In the genomic region with DNA sequence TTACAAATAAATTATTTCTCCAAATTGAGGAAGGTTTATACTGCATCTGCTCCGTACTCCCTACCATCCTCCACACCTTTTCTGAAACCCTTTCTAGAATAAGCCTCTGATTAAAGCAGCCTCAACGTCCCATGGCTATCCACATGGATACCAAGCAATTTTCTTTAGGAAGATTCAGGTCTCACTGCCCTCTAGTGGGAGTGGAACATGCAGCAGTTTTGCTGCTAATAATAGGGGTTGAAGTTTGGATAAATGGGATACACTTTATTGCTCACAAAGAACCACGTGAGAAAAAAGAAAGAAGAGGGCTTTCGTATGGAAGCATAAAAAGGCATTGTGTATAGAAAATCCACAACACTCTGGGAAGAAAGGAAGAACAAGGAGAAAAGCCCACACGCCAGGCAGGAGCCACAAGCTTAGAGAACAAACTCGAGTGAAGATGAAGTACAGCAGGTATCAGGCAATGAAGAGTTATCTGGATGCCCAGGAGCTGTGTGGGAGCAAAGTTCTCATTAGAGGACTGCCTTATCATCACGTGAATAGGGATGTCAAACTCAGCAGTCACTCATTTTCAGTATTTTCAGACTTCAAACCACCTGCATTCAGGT, we compare ENCODE assay signal across 9 cellular contexts. TPM values are rescaled to one million over a fixed set of nuclear protein-coding genes. Genes with fewer than 3 reads are reported as not detected.
DNase-seq lines count a peak whose midpoint lies in the region; ATAC-seq and TF ChIP-seq lines count a peak whose summit lies in the region.
"Had no signal": no experiment of that assay in that cellular context is flagged by ENCODE, and none has a peak within 500 bp of the region (broad histone marks: within the 10 kb centered on the region; RNA-seq: fewer than 3 reads in every experiment).

No MANE protein-coding gene starts in this region.

- no peak overlapping the region for H3K27ac Mint-ChIP-seq in activated CD4-positive, alpha-beta T cell treated with anti-CD3 and anti-CD28 coated beads for 36 hours
- no peak overlapping the region for H3K27ac Mint-ChIP-seq in activated CD4-positive, alpha-beta T cell treated with anti-CD3 and anti-CD28 coated beads, Interleukin-2, amount 10 ng/mL, durations not matched to agents 24 days and 14 days
- H3K27ac Mint-ChIP-seq in brain, result no peak overlapping the region
- no peak overlapping the region for H3K27ac Mint-ChIP-seq in stimulated activated naive B cell treated with anti-CD40 and anti-IgM and Interleukin-4, amounts not matched to agents 10 μg/mL and 1 μg/mL and 100 μg/mL, for 72 hours
- H3K27ac Mint-ChIP-seq: activated naive CD8-positive, alpha-beta T cell treated with anti-CD3 and anti-CD28 coated beads, Interleukin-2, amount 10 ng/mL, durations not matched to agents 7 days and 5 days had no signal

- no peak overlapping the region for H3K4me3 Mint-ChIP-seq in activated CD4-positive, alpha-beta T cell treated with anti-CD3 and anti-CD28 coated beads for 36 hours
- no peak overlapping the region for H3K4me3 Mint-ChIP-seq in activated CD4-positive, alpha-beta T cell treated with anti-CD3 and anti-CD28 coated beads, Interleukin-2, amount 10 ng/mL, durations not matched to agents 24 days and 14 days
- no peak overlapping the region for H3K4me3 Mint-ChIP-seq in brain
- no peak overlapping the region for H3K4me3 Mint-ChIP-seq in stimulated activated naive B cell treated with anti-CD40 and anti-IgM and Interleukin-4, amounts not matched to agents 10 μg/mL and 1 μg/mL and 100 μg/mL, for 72 hours
- H3K4me3 Mint-ChIP-seq: activated naive CD8-positive, alpha-beta T cell treated with anti-CD3 and anti-CD28 coated beads, Interleukin-2, amount 10 ng/mL, durations not matched to agents 7 days and 5 days had no signal

- H3K4me1 Mint-ChIP-seq in activated CD4-positive, alpha-beta T cell treated with anti-CD3 and anti-CD28 coated beads for 36 hours, result no peaks in the 10 kb centered on the region
- H3K4me1 Mint-ChIP-seq in activated CD4-positive, alpha-beta T cell treated with anti-CD3 and anti-CD28 coated beads, Interleukin-2, amount 10 ng/mL, durations not matched to agents 24 days and 14 days, result no peaks in the 10 kb centered on the region
- no peaks in the 10 kb centered on the region for H3K4me1 Mint-ChIP-seq in brain
- no peaks in the 10 kb centered on the region for H3K4me1 Mint-ChIP-seq in stimulated activated naive B cell treated with anti-CD40 and anti-IgM and Interleukin-4, amounts not matched to agents 10 μg/mL and 1 μg/mL and 100 μg/mL, for 72 hours
- H3K4me1 Mint-ChIP-seq: activated naive CD8-positive, alpha-beta T cell treated with anti-CD3 and anti-CD28 coated beads, Interleukin-2, amount 10 ng/mL, durations not matched to agents 7 days and 5 days had no signal

- H3K36me3 Mint-ChIP-seq in activated CD4-positive, alpha-beta T cell treated with anti-CD3 and anti-CD28 coated beads for 36 hours (ENCODE audit: low read depth), result no peaks in the 10 kb centered on the region
- H3K36me3 Mint-ChIP-seq in activated CD4-positive, alpha-beta T cell treated with anti-CD3 and anti-CD28 coated beads, Interleukin-2, amount 10 ng/mL, durations not matched to agents 24 days and 14 days (ENCODE audit: low read depth), result no peaks in the 10 kb centered on the region
- no peaks in the 10 kb centered on the region for H3K36me3 Mint-ChIP-seq in brain
- H3K36me3 Mint-ChIP-seq in stimulated activated naive B cell treated with anti-CD40 and anti-IgM and Interleukin-4, amounts not matched to agents 10 μg/mL and 1 μg/mL and 100 μg/mL, for 72 hours, result no peaks in the 10 kb centered on the region
- H3K36me3 Mint-ChIP-seq: activated naive CD8-positive, alpha-beta T cell treated with anti-CD3 and anti-CD28 coated beads, Interleukin-2, amount 10 ng/mL, durations not matched to agents 7 days and 5 days had no signal

- CTCF ChIA-PET in activated CD4-positive, alpha-beta T cell treated with anti-CD3 and anti-CD28 coated beads for 36 hours (lab: Charles Lee), result no interaction called here

- peaks cover 2% of the 10 kb centered on the region for H3K27me3 Mint-ChIP-seq in activated CD4-positive, alpha-beta T cell treated with anti-CD3 and anti-CD28 coated beads for 36 hours
- no peaks in the 10 kb centered on the region for H3K27me3 Mint-ChIP-seq in activated CD4-positive, alpha-beta T cell treated with anti-CD3 and anti-CD28 coated beads, Interleukin-2, amount 10 ng/mL, durations not matched to agents 24 days and 14 days
- no peaks in the 10 kb centered on the region for H3K27me3 Mint-ChIP-seq in brain
- peaks cover 0 to 4% of the 10 kb centered on the region in 2 donors for H3K27me3 Mint-ChIP-seq in stimulated activated naive B cell treated with anti-CD40 and anti-IgM and Interleukin-4, amounts not matched to agents 10 μg/mL and 1 μg/mL and 100 μg/mL, for 72 hours

- intact Hi-C loops in activated CD4-positive, alpha-beta T cell treated with anti-CD3 and anti-CD28 coated beads for 36 hours (cut with DNase I, micrococcal nuclease), result no loop called here
- intact Hi-C loops in activated CD4-positive, alpha-beta T cell treated with anti-CD3 and anti-CD28 coated beads, Interleukin-2, amount 10 ng/mL, durations not matched to agents 24 days and 14 days (cut with micrococcal nuclease), result no loop called here

- no peaks in the 10 kb centered on the region for H3K9me3 Mint-ChIP-seq in activated CD4-positive, alpha-beta T cell treated with anti-CD3 and anti-CD28 coated beads for 36 hours (ENCODE audit: low read depth)
- H3K9me3 Mint-ChIP-seq in activated CD4-positive, alpha-beta T cell treated with anti-CD3 and anti-CD28 coated beads, Interleukin-2, amount 10 ng/mL, durations not matched to agents 24 days and 14 days, result no peaks in the 10 kb centered on the region
- H3K9me3 Mint-ChIP-seq in brain, result peaks cover 0 to 6% (median 0%) of the 10 kb centered on the region in 5 experiments
- H3K9me3 Mint-ChIP-seq in stimulated activated naive B cell treated with anti-CD40 and anti-IgM and Interleukin-4, amounts not matched to agents 10 μg/mL and 1 μg/mL and 100 μg/mL, for 72 hours, result peaks cover 1 to 7% of the 10 kb centered on the region in 2 donors
- H3K9me3 Mint-ChIP-seq: activated naive CD8-positive, alpha-beta T cell treated with anti-CD3 and anti-CD28 coated beads, Interleukin-2, amount 10 ng/mL, durations not matched to agents 7 days and 5 days had no signal

- DNase-seq in activated CD4-positive, alpha-beta T cell treated with anti-CD3 and anti-CD28 coated beads for 36 hours, result peak; percentile 5
- no peak for DNase-seq in activated CD4-positive, alpha-beta T cell treated with anti-CD3 and anti-CD28 coated beads, Interleukin-2, amount 10 ng/mL, durations not matched to agents 24 days and 14 days
- DNase-seq in NCI-H2171 (lab: John Stamatoyannopoulos, UW) (peak; percentile 40), left lobe of liver (ENCODE audit: low spot score) (no peak)
- DNase-seq in stimulated activated naive B cell treated with anti-CD40 and anti-IgM and Interleukin-4, amounts not matched to agents 10 μg/mL and 1 μg/mL and 100 μg/mL, for 72 hours, result no peak
- no peak for DNase-seq in activated CD4-positive, alpha-beta T cell treated with anti-CD3 and anti-CD28 coated beads, Interleukin-2, amount 50 U/mL, for 4 hours
- DNase-seq: activated naive CD8-positive, alpha-beta T cell treated with anti-CD3 and anti-CD28 coated beads, Interleukin-2, amount 10 ng/mL, durations not matched to agents 7 days and 5 days had no signal

- POLR2A ChIA-PET in activated CD4-positive, alpha-beta T cell treated with anti-CD3 and anti-CD28 coated beads for 36 hours (lab: Charles Lee), result no interaction called here

- peak; percentile 68 to 81 for TF ChIP-seq CTCF in brain (conservative IDR thresholded peaks at IDR 0.05)

- ATAC-seq in activated CD4-positive, alpha-beta T cell treated with anti-CD3 and anti-CD28 coated beads for 36 hours, result no peak
- peak; percentile 90 for ATAC-seq in left lobe of liver
- no peak for ATAC-seq in stimulated activated naive B cell treated with anti-CD40 and anti-IgM and Interleukin-4, amounts not matched to agents 10 μg/mL and 1 μg/mL and 100 μg/mL, for 72 hours (replicated peaks)
- no peak for ATAC-seq in GM18520 (IDR thresholded peaks at IDR 0.05; ENCODE audit: unreplicated experiment)

RNA-seq across cellular contexts. Expression of gene CCER1, which starts 45.8 kb away (rescaled TPM):
- total RNA-seq in activated CD4-positive, alpha-beta T cell treated with anti-CD3 and anti-CD28 coated beads for 36 hours, result not detected
- total RNA-seq in activated CD4-positive, alpha-beta T cell treated with anti-CD3 and anti-CD28 coated beads, Interleukin-2, amount 10 ng/mL, durations not matched to agents 24 days and 14 days, result not detected in 2 replicates
- polyA plus RNA-seq in brain (ENCODE audit: insufficient read depth, low read depth, low replicate concordance), result not detected
- not detected for total RNA-seq in left lobe of liver
- total RNA-seq: activated naive CD8-positive, alpha-beta T cell treated with anti-CD3 and anti-CD28 coated beads, Interleukin-2, amount 10 ng/mL, durations not matched to agents 7 days and 5 days had no signal

Comparison
In these comparisons a context has a peak if more than half of its experiments do, and no peak if none do; other contexts are left out.
1. DNase-seq: peak in activated CD4-positive, alpha-beta T cell treated with anti-CD3 and anti-CD28 coated beads for 36 hours (single experiment) and NCI-H2171 (single experiment); none in activated CD4-positive, alpha-beta T cell treated with anti-CD3 and anti-CD28 coated beads, Interleukin-2, amount 10 ng/mL, durations not matched to agents 24 days and 14 days (single experiment), left lobe of liver (single experiment), stimulated activated naive B cell treated with anti-CD40 and anti-IgM and Interleukin-4, amounts not matched to agents 10 μg/mL and 1 μg/mL and 100 μg/mL, for 72 hours (single experiment) and activated CD4-positive, alpha-beta T cell treated with anti-CD3 and anti-CD28 coated beads, Interleukin-2, amount 50 U/mL, for 4 hours (0 of 2).